In the genomic region with DNA sequence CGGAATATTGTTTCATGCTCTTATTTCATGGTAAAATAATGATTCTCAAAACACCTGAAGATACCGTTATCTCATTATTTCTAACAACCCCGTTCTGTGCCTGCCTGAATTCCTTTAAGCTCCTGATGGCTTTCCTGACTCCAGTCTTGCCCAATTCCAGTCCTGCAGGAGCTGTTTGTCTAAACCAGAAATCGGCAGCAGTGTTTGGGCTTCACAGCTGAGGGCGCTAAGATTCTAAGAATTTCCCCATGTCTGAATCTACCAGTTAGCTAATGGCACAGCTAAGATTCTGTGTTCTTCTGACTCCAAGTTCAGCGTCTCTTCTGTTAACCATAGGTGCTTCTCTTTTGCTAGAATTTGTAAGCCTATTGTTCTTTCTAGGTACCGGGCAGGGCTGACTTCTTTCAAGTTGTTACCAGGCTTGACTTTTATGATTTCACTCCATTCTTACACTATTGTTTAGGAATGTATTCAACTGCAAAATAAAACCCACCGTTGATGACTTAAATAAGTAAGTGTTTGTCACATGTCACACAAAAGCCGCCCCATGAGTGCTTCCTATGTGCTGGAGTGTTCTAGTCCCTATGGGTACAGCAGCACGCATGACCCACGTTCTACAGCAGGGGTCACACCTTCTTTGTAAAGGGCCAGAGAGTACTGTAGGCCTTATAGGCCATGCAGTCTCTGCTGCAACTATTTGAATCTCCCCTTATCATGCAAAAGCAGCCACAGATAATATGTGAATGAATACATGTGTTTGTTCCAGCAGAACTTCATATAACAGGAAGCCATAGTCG, we compare ENCODE assay signal across 12 cellular contexts.
DNase-seq lines count a peak whose midpoint lies in the region; ATAC-seq and TF ChIP-seq lines count a peak whose summit lies in the region.
"Had no signal": no experiment of that assay in that cellular context is flagged by ENCODE, and none has a peak within 500 bp of the region (broad histone marks: within the 10 kb centered on the region; RNA-seq: fewer than 3 reads in every experiment).

No MANE protein-coding gene starts in this region.

- RAD21 ChIA-PET in HCT116 (lab: Charles Lee; ENCODE audit: low non-redundant PET in 1 of 2, low total read pairs in 2 of 2, uncharacterized antibody in 2 of 2, unreplicated experiment in 2 of 2) = no interaction called here

- no peaks in the 10 kb centered on the region for H3K4me1 Mint-ChIP-seq in Caco-2 (ENCODE audit: low read depth, unreplicated experiment)
- no peaks in the 10 kb centered on the region for H3K4me1 Mint-ChIP-seq in activated T-helper 17 cell treated with anti-CD3 and anti-CD28 coated beads, Interleukin-2, amount 50 U/mL, for 72 hours
- H3K4me1 Mint-ChIP-seq: activated naive CD8-positive, alpha-beta T cell treated with anti-CD3 and anti-CD28 coated beads, Interleukin-2, amount 10 ng/mL, durations not matched to agents 7 days and 5 days had no signal

- no peaks in the 10 kb centered on the region for H3K27me3 ChIP-seq in Caco-2 (replicated peaks; ENCODE audit: control insufficient read depth, insufficient read depth, low read length)
- no peaks in the 10 kb centered on the region for H3K27me3 ChIP-seq in HCT116 (ENCODE audit: insufficient read depth, low read length)
- H3K27me3 ChIP-seq in left lung = no peaks in the 10 kb centered on the region

- H3K27me3 Mint-ChIP-seq in Caco-2 (ENCODE audit: insufficient read depth, unreplicated experiment) = no peaks in the 10 kb centered on the region
- H3K27me3 Mint-ChIP-seq in activated T-helper 17 cell treated with anti-CD3 and anti-CD28 coated beads, Interleukin-2, amount 50 U/mL, for 72 hours = peaks cover 14% of the 10 kb centered on the region
- H3K27me3 Mint-ChIP-seq: activated naive CD8-positive, alpha-beta T cell treated with anti-CD3 and anti-CD28 coated beads, Interleukin-2, amount 10 ng/mL, durations not matched to agents 7 days and 5 days had no signal

- H3K4me3 Mint-ChIP-seq in Caco-2 (ENCODE audit: unreplicated experiment) = no peak overlapping the region
- H3K4me3 Mint-ChIP-seq in activated T-helper 17 cell treated with anti-CD3 and anti-CD28 coated beads, Interleukin-2, amount 50 U/mL, for 72 hours = no peak overlapping the region
- H3K4me3 Mint-ChIP-seq: activated naive CD8-positive, alpha-beta T cell treated with anti-CD3 and anti-CD28 coated beads, Interleukin-2, amount 10 ng/mL, durations not matched to agents 7 days and 5 days had no signal

- no peak for DNase-seq in Caco-2
- no peak for DNase-seq in HCT116 (ENCODE audit: low read depth, low spot score)
- no peak for DNase-seq in left lung
- no peak for DNase-seq in HCEC 1CT
- no peak for DNase-seq in inferior parietal cortex (ENCODE audit: extremely low spot score)
- DNase-seq in AG08396 (ENCODE audit: low spot score) = no peak
- DNase-seq: activated naive CD8-positive, alpha-beta T cell treated with anti-CD3 and anti-CD28 coated beads, Interleukin-2, amount 10 ng/mL, durations not matched to agents 7 days and 5 days; activated T-cell treated with anti-CD3 and anti-CD28 coated beads, Interleukin-2, amount 50 U/mL, for 1 hour; DMS79 treated with DMSO at 0.1 percent for 48 hours; Kasumi-1; retina had no signal

- H3K4me2 ChIP-seq in HCT116 (ENCODE audit: low read length) = no peak overlapping the region

- intact Hi-C loops in Caco-2 (cut with micrococcal nuclease; ENCODE audit: unreplicated experiment) = no loop called here
- intact Hi-C loops in HCT116 (cut with micrococcal nuclease) = no loop called here
- intact Hi-C loops in left lung (cut with DNase I) = no loop called here

- POLR2A ChIA-PET in Caco-2 (lab: Charles Lee) (no interaction called here), HCT116 (lab: Charles Lee) (no interaction called here)

- peak; percentile 67; the same call in 1 of the 2 replicates for ATAC-seq in HCT116
- ATAC-seq in activated T-helper 17 cell treated with anti-CD3 and anti-CD28 coated beads, Interleukin-2, amount 50 U/mL, for 72 hours (replicated peaks) = peak; percentile 45
- ATAC-seq in left lung = peak; percentile 43

- H3K27ac ChIP-seq in HCT116 (ENCODE audit: low read depth, low read length) (no peak overlapping the region), left lung (no peak overlapping the region)

- H2AFZ ChIP-seq in HCT116 (ENCODE audit: low read depth, low read length, poor library complexity, severe bottlenecking) = no peak overlapping the region

- no peak overlapping the region for H3K27ac Mint-ChIP-seq in Caco-2 (ENCODE audit: unreplicated experiment)
- no peak overlapping the region for H3K27ac Mint-ChIP-seq in activated T-helper 17 cell treated with anti-CD3 and anti-CD28 coated beads, Interleukin-2, amount 50 U/mL, for 72 hours
- H3K27ac Mint-ChIP-seq: activated naive CD8-positive, alpha-beta T cell treated with anti-CD3 and anti-CD28 coated beads, Interleukin-2, amount 10 ng/mL, durations not matched to agents 7 days and 5 days had no signal

- no peak for TF ChIP-seq RAD21 in HCT116 (IDR thresholded peaks at IDR 0.05; ENCODE audit: low read depth)

- H4K20me1 ChIP-seq in HCT116 (ENCODE audit: insufficient read depth) = no peaks in the 10 kb centered on the region

- H3K9me3 Mint-ChIP-seq in Caco-2 (ENCODE audit: unreplicated experiment) = no peaks in the 10 kb centered on the region
- no peaks in the 10 kb centered on the region for H3K9me3 Mint-ChIP-seq in activated T-helper 17 cell treated with anti-CD3 and anti-CD28 coated beads, Interleukin-2, amount 50 U/mL, for 72 hours
- H3K9me3 Mint-ChIP-seq: activated naive CD8-positive, alpha-beta T cell treated with anti-CD3 and anti-CD28 coated beads, Interleukin-2, amount 10 ng/mL, durations not matched to agents 7 days and 5 days had no signal

- H3K79me2 ChIP-seq in HCT116 (ENCODE audit: insufficient read depth, low read length) = no peaks in the 10 kb centered on the region

- no peaks in the 10 kb centered on the region for H3K4me1 ChIP-seq in Caco-2
- H3K4me1 ChIP-seq in HCT116 (ENCODE audit: control insufficient read depth in 1 of 2, insufficient read depth in 2 of 2, low read length in 2 of 2) = no peaks in the 10 kb centered on the region
- H3K4me1 ChIP-seq in left lung = peaks cover 0 to 6% of the 10 kb centered on the region in 2 donors

- no peak for TF ChIP-seq POLR2A in HCT116 (IDR thresholded peaks at IDR 0.05; ENCODE audit: borderline replicate concordance, extremely low read depth, insufficient read depth, insufficient read length)

- no peaks in the 10 kb centered on the region for H3K9me2 ChIP-seq in HCT116 (ENCODE audit: insufficient read depth)

- CTCF ChIA-PET in Caco-2 (lab: Charles Lee) = interaction anchor here (0.6 kb wide), 1 partner anchor 25 kb away, joined by 3 read pairs; no protein-coding TSS in a partner anchor
- CTCF ChIA-PET in HCT116 (lab: Charles Lee) = no interaction called here

- BruUV-seq in Caco-2 (replicated peaks; lab: Mats Ljungman, UMichigan) = TSS peak; percentile 9
- BruUV-seq in HCT116 (replicated peaks; lab: Mats Ljungman, UMichigan) = TSS peak; percentile 21

- H3K36me3 ChIP-seq in Caco-2 (ENCODE audit: control insufficient read depth, insufficient read depth, low read length) = no peaks in the 10 kb centered on the region; the same call in 1 of the 2 replicates
- no peaks in the 10 kb centered on the region for H3K36me3 ChIP-seq in HCT116 (ENCODE audit: control insufficient read depth in 1 of 2, insufficient read depth in 2 of 2, low read length in 2 of 2)
- no peaks in the 10 kb centered on the region for H3K36me3 ChIP-seq in left lung

- TF ChIP-seq CTCF in Caco-2 (IDR thresholded peaks at IDR 0.05; ENCODE audit: insufficient read depth in 1 of 2, low read depth in 1 of 2, low read length in 1 of 2, severe bottlenecking in 1 of 2, unreplicated experiment in 1 of 2) (peak in 1 of 2 experiments; percentile 16), HCT116 (IDR thresholded peaks at IDR 0.05 in 2 of 3, conservative IDR thresholded peaks at IDR 0.05 in 1 of 3; ENCODE audit: borderline replicate concordance in 1 of 3, insufficient read depth in 1 of 3, low read depth in 2 of 3, low read length in 2 of 3) (0 out of 6 replicates have a peak, but pooled peaks of 1 of the 3 experiments have one; percentile 8), left lung (IDR thresholded peaks at IDR 0.05) (no peak)

- no peak overlapping the region for H3K9ac ChIP-seq in HCT116 (ENCODE audit: low read length)

- no peaks in the 10 kb centered on the region for H3K9me3 ChIP-seq in Caco-2
- H3K9me3 ChIP-seq in HCT116 (ENCODE audit: control insufficient read depth in 1 of 2, insufficient read depth in 1 of 2, low read depth in 1 of 2, low read length in 2 of 2) = no peaks in the 10 kb centered on the region
- H3K9me3 ChIP-seq in left lung = no peaks in the 10 kb centered on the region

- H3K4me3 ChIP-seq in Caco-2 (ENCODE audit: low read depth, low read length) (no peak overlapping the region), HCT116 (replicated peaks in 1 of 2; ENCODE audit: low read depth in 1 of 2, low read length in 2 of 2) (no peak overlapping the region), left lung (no peak overlapping the region)

- peaks cover 48% of the 10 kb centered on the region for H3K36me3 Mint-ChIP-seq in Caco-2 (ENCODE audit: insufficient read depth, unreplicated experiment)
- H3K36me3 Mint-ChIP-seq in activated T-helper 17 cell treated with anti-CD3 and anti-CD28 coated beads, Interleukin-2, amount 50 U/mL, for 72 hours (ENCODE audit: low read depth) = no peaks in the 10 kb centered on the region
- H3K36me3 Mint-ChIP-seq: activated naive CD8-positive, alpha-beta T cell treated with anti-CD3 and anti-CD28 coated beads, Interleukin-2, amount 10 ng/mL, durations not matched to agents 7 days and 5 days had no signal

TF ChIP-seq in HCT116, 20 proteins besides CTCF, POLR2A, EP300 and RAD21:
- TF ChIP-seq CEBPB (IDR thresholded peaks at IDR 0.05; ENCODE audit: low read depth) (no peak), FOSL1 (IDR thresholded peaks at IDR 0.05; ENCODE audit: low read depth) (no peak), ZFX (IDR thresholded peaks at IDR 0.05) (no peak), ZNF274 (IDR thresholded peaks at IDR 0.05; ENCODE audit: low read depth, low read length) (no peak)
